Comparison of ENCODE assay signal across 21 cellular contexts in the genomic region with DNA sequence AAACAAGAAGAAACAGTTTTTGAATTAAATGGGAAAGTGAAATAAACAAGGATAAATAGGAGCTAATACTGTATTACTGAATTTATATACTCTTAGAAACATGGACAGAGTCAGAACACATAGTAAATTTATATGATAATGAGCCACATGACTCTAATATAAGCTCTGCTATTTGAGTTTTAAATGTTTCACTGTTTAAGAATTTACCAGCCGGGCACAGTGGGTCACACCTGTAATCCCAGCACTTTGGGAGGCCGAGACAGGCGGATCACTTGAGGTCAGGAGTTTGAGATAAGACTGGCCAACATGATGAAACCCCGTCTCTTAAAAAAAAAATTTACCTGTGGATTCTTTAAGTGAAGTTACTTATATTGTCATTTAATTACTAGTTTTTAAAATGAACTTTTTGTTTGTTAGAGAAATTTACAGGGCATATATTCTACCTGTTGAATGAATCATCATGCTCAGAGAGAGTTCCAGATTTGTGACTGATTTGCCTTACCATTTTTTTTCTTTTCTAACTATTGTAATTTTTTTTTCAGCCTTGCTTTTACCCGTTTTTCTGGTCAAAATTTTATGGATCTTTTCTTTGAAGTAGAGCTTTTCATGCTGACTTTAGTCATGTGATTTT.
DNase-seq lines count a peak whose midpoint lies in the region; ATAC-seq and TF ChIP-seq lines count a peak whose summit lies in the region.
"Had no signal": no experiment of that assay in that cellular context is flagged by ENCODE, and none has a peak within 500 bp of the region (broad histone marks: within the 10 kb centered on the region; RNA-seq: fewer than 3 reads in every experiment).

No MANE protein-coding gene starts in this region.

- H3K9ac ChIP-seq in H9 (ENCODE audit: extremely low read depth, insufficient read length, low read length) (no peak overlapping the region), PC-3 (ENCODE audit: low read length) (no peak overlapping the region)
- H3K9ac ChIP-seq: KMS-11 had no signal

- no peak overlapping the region for H3K14ac ChIP-seq in H9 (ENCODE audit: insufficient read depth, low read length)

- in situ Hi-C loops in GM13977 (cut with MboI; ENCODE audit: low pct_unique_long_range_greater_than_20kb, low sequenced_read_pairs, unreplicated experiment): no loop called here

- no peaks in the 10 kb centered on the region for H3K9me3 Mint-ChIP-seq in H9
- H3K9me3 Mint-ChIP-seq: CD14-positive monocyte, HFFc6 had no signal

- peak; percentile 45; the same call in 1 of the 2 replicates for ATAC-seq in PC-3
- ATAC-seq: A549, HepG2 had no signal

- no peak overlapping the region for H2AK5ac ChIP-seq in H9 (ENCODE audit: insufficient read length, low read length)

- no peak for TF ChIP-seq CTCF in H9 (conservative IDR thresholded peaks at IDR 0.05)
- no peak for TF ChIP-seq CTCF in PC-3 (conservative IDR thresholded peaks at IDR 0.05; ENCODE audit: low read depth, low read length)
- no peak for TF ChIP-seq CTCF in GM13977 (IDR thresholded peaks at IDR 0.05; ENCODE audit: extremely low read depth, insufficient read depth, missing control alignments)

- H3K36me3 Mint-ChIP-seq in H9 (ENCODE audit: insufficient read depth in 1 of 3, low read depth in 3 of 3): peaks cover 0 to 7% (median 6%) of the 10 kb centered on the region in 3 experiments; a peak in 4 of 7 replicates

- H3K27me3 Mint-ChIP-seq in H9 (ENCODE audit: low read depth): no peaks in the 10 kb centered on the region
- H3K27me3 Mint-ChIP-seq: B cell had no signal

- no peaks in the 10 kb centered on the region for H4K20me1 ChIP-seq in H9 (ENCODE audit: control insufficient read depth, insufficient read depth, insufficient read length)
- H4K20me1 ChIP-seq in PC-3 (ENCODE audit: low read length): no peaks in the 10 kb centered on the region

- intact Hi-C loops in PC-3 (cut with micrococcal nuclease): no loop called here

- H3K9me2 ChIP-seq in PC-3 (replicated peaks; ENCODE audit: low read length): no peaks in the 10 kb centered on the region

- H3K36me3 ChIP-seq in PC-3 (ENCODE audit: low read depth, low read length): no peaks in the 10 kb centered on the region

- POLR2A ChIA-PET in PC-3 (lab: Charles Lee; ENCODE audit: unreplicated experiment): interaction anchor here (0.6 kb wide), 1 partner anchor 10 kb away, joined by 5 read pairs; no protein-coding TSS in a partner anchor

- H3K4me3 Mint-ChIP-seq in H9: no peak overlapping the region
- H3K4me3 Mint-ChIP-seq: B cell, CD14-positive monocyte, HFFc6 had no signal

- H3K4ac ChIP-seq in H9 (ENCODE audit: low read depth, low read length): no peak overlapping the region

- no peak overlapping the region for H4K5ac ChIP-seq in H9 (ENCODE audit: insufficient read length, low read depth, low read length)

- DNase-seq in H9 (no peak), PC-3 (no peak), epithelial cell of prostate (ENCODE audit: low read depth, low spot score) (no peak), renal cortical epithelial cell (ENCODE audit: low read depth) (peak; percentile 16), putamen (ENCODE audit: low spot score) (no peak), GM13977 (ENCODE audit: low spot score) (no peak)
- DNase-seq in activated effector memory CD4-positive, alpha-beta T cell treated with anti-CD3 and anti-CD28 coated beads, Interleukin-2, amount 50 U/mL, for 16 hours: no peak
- DNase-seq: DMS79, HFFc6, MV-4-11, NCI-H1105 treated with DMSO at 0.1 percent for 48 hours, NCI-H2029 treated with DMSO at 0.1 percent for 48 hours, NCI-H2171 treated with DMSO at 0.1 percent for 48 hours, NCI-H524 treated with DMSO at 0.1 percent for 48 hours, SHP77 treated with DMSO at 0.1 percent for 48 hours had no signal

- H3K4me3 ChIP-seq in PC-3 (ENCODE audit: low read length): no peak overlapping the region
- H3K4me3 ChIP-seq: A549, SK-N-MC had no signal

- H3K27me3 ChIP-seq in H9 (ENCODE audit: insufficient read depth, low read length) (no peaks in the 10 kb centered on the region), PC-3 (ENCODE audit: low read length) (no peaks in the 10 kb centered on the region)

- H3K4me1 Mint-ChIP-seq in H9: peaks cover 43 to 61% of the 10 kb centered on the region in 2 experiments

- no peak overlapping the region for H3T11ph ChIP-seq in H9 (ENCODE audit: low read length)

- peaks cover 2% of the 10 kb centered on the region; the same call in 1 of the 2 replicates for H3K79me2 ChIP-seq in H9 (ENCODE audit: insufficient read depth, low read length)
- peaks cover 5% of the 10 kb centered on the region; the same call in 1 of the 2 replicates for H3K79me2 ChIP-seq in PC-3 (ENCODE audit: low read length)

- H3K79me1 ChIP-seq in H9 (ENCODE audit: insufficient read depth, low read depth, low read length, poor library complexity, severe bottlenecking): no peaks in the 10 kb centered on the region

- no peak overlapping the region for H2BK5ac ChIP-seq in H9 (ENCODE audit: insufficient read length, low read length)

- H3K18ac ChIP-seq in H9 (ENCODE audit: insufficient read length, low read depth, low read length): no peak overlapping the region

- H3K9me3 ChIP-seq in H9 (ENCODE audit: control insufficient read depth, low read depth, low read length): no peaks in the 10 kb centered on the region
- no peaks in the 10 kb centered on the region for H3K9me3 ChIP-seq in PC-3 (ENCODE audit: low read length)
- H3K9me3 ChIP-seq: A549 had no signal

- no TSS peak for BruUV-seq in PC-3 (replicated peaks; lab: Mats Ljungman, UMichigan)

- no peak overlapping the region for H2BK20ac ChIP-seq in H9 (ENCODE audit: low read depth, low read length, poor library complexity, severe bottlenecking)

- H3K27ac Mint-ChIP-seq in H9: peak overlapping the region in 2 of 3 experiments; percentile 10 to 70; a peak in 1 of 7 replicates
- H3K27ac Mint-ChIP-seq: B cell, CD14-positive monocyte, HFFc6 had no signal

- H3K4me2 ChIP-seq in H9 (ENCODE audit: insufficient read depth, insufficient read length, low read length) (no peak overlapping the region), PC-3 (ENCODE audit: low read length) (no peak overlapping the region)
- H3K4me2 ChIP-seq: A549, KMS-11 had no signal

- H2AFZ ChIP-seq in H9 (ENCODE audit: low read length) (no peak overlapping the region), PC-3 (ENCODE audit: low read length) (no peak overlapping the region)

- no CpG with 5 or more reads among the region's 5 CpGs for WGBS in H9 (ENCODE audit: extremely low coverage, insufficient read length, low lambda C conversion rate)

- H3K23ac ChIP-seq in H9 (ENCODE audit: insufficient read length, low read depth, low read length): no peak overlapping the region

- no peaks in the 10 kb centered on the region for H3K23me2 ChIP-seq in H9 (ENCODE audit: insufficient read length, low read depth, low read length, poor library complexity, severe bottlenecking)

- no peak overlapping the region for H2BK15ac ChIP-seq in H9 (ENCODE audit: low read depth, low read length)

- H2BK120ac ChIP-seq in H9 (ENCODE audit: low read depth, low read length, poor library complexity, severe bottlenecking): no peak overlapping the region

- H3F3A ChIP-seq in PC-3 (ENCODE audit: low read length, unreplicated experiment): no peaks in the 10 kb centered on the region

- H4K91ac ChIP-seq in H9 (ENCODE audit: insufficient read length, low read depth, low read length): no peak overlapping the region

- CTCF ChIA-PET in PC-3 (lab: Charles Lee): no interaction called here

- H3K4me1 ChIP-seq in H9 (ENCODE audit: insufficient read depth, low read length) (no peaks in the 10 kb centered on the region), PC-3 (ENCODE audit: insufficient read depth, low read length) (no peaks in the 10 kb centered on the region)
- H3K4me1 ChIP-seq: A549 had no signal

- no peak overlapping the region for H2BK12ac ChIP-seq in H9 (ENCODE audit: insufficient read length, low read depth, low read length)

- no peak overlapping the region for H3K27ac ChIP-seq in H9 (ENCODE audit: insufficient read length, low read depth, low read length)
- H3K27ac ChIP-seq in PC-3 (ENCODE audit: low read length): no peak overlapping the region
- H3K27ac ChIP-seq in epithelial cell of prostate: peak overlapping the region; percentile 32
- H3K27ac ChIP-seq: A549, KMS-11, SK-N-MC had no signal

- H4K8ac ChIP-seq in H9 (replicated peaks; ENCODE audit: insufficient read length, low read depth, low read length): no peak overlapping the region

- no peak overlapping the region for H3K56ac ChIP-seq in H9 (ENCODE audit: insufficient read length, low read depth, low read length)
